ENCODE assay signal across 1 cellular context in the genomic region with DNA sequence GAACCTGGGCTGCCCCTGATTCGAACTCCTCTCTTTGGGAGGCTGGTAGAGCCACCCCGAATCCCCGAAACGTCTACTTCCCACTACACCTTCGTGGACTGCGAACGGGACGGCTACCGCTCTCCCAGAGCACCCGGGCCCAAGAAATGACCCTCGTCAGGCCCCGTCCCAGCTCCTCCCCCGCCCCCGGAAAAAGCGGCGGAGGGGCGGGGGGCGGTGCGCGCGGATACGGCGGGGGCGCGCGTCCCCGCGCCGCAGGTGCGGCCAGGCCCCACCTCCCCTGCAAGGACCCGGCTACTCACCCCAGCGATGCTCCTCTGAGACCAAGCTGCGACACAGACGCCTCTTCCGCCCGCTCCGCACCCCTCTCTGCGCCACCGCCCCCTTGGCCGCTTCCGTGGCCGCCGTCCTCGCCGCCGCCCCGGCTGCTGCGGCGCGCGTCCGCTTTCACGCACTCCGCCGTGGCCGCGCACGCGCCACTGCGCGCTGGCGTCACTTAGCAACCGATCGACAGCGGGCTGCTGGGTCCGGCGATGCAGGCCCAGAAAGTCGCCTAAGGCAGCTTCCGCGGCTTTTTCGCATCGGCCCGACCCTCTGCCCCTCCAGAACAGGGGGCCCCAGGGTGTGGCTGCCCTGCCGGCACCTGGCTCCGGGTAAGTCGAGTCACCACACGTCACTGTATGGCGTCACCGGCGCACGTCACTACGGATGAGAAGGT.
TF ChIP-seq lines count a peak whose summit lies in the region.

A gene (minus strand): TSS at position 432 of the 718 bp plus-strand sequence.

TF ChIP-seq in HepG2, 621 proteins besides CTCF, POLR2A, EP300 and RAD21 (continued from another document and continues in another):
- TF ChIP-seq ZNF776 (CRISPR knock-in tag; IDR thresholded peaks at IDR 0.05) (peak; percentile 59; the same call in 1 of the 2 replicates), SYNCRIP (IDR thresholded peaks at IDR 0.05; ENCODE audit: insufficient read depth, low read depth, low read length) (no peak), ZNF850 (CRISPR knock-in tag; conservative IDR thresholded peaks at IDR 0.05) (0 out of 2 replicates have a peak, but pooled peaks have one; percentile 63), ZBTB42 (CRISPR knock-in tag; IDR thresholded peaks at IDR 0.05) (no peak), MED13 (CRISPR knock-in tag; IDR thresholded peaks at IDR 0.05) (0 out of 2 replicates have a peak, but pooled peaks have one; percentile 28), ZNF615 (CRISPR knock-in tag; IDR thresholded peaks at IDR 0.05; ENCODE audit: borderline replicate concordance) (no peak), RXRA (CRISPR knock-in tag; IDR thresholded peaks at IDR 0.05) (no peak; the same call in 1 of the 2 replicates), YY1 (IDR thresholded peaks at IDR 0.05; ENCODE audit: insufficient read depth, insufficient replicate concordance, low read depth, low read length) (no peak), TOE1 (CRISPR knock-in tag; IDR thresholded peaks at IDR 0.05) (no peak), ZNF264 (CRISPR knock-in tag; IDR thresholded peaks at IDR 0.05) (no peak), TARDBP (CRISPR knock-in tag; IDR thresholded peaks at IDR 0.05) (peak; percentile 80), KAT8 (CRISPR knock-in tag; IDR thresholded peaks at IDR 0.05) (no peak), ZNF562 (CRISPR knock-in tag; IDR thresholded peaks at IDR 0.05; ENCODE audit: borderline replicate concordance) (no peak), SETDB1 (CRISPR knock-in tag; IDR thresholded peaks at IDR 0.05; ENCODE audit: borderline replicate concordance) (no peak), ZNF546 (CRISPR knock-in tag; conservative IDR thresholded peaks at IDR 0.05) (no peak; the same call in 1 of the 2 replicates), TCF12 (IDR thresholded peaks at IDR 0.05) (no peak), TCF12 (CRISPR knock-in tag; IDR thresholded peaks at IDR 0.05) (peak; percentile 51; the same call in 1 of the 2 replicates), TEAD3 (CRISPR knock-in tag; optimal IDR thresholded peaks at IDR 0.05; ENCODE audit: borderline replicate concordance) (no peak), ZNF34 (CRISPR knock-in tag; IDR thresholded peaks at IDR 0.05; ENCODE audit: borderline replicate concordance) (no peak; the same call in 1 of the 2 replicates), SALL2 (CRISPR knock-in tag; IDR thresholded peaks at IDR 0.05) (peak; percentile 83; the same call in 1 of the 2 replicates), ZNF619 (CRISPR knock-in tag; IDR thresholded peaks at IDR 0.05) (no peak), RFX5 (IDR thresholded peaks at IDR 0.05; ENCODE audit: low read depth, low read length) (peak; percentile 32), MAFF (IDR thresholded peaks at IDR 0.05; ENCODE audit: low read depth, low read length) (no peak), NFRKB (IDR thresholded peaks at IDR 0.05) (no peak), KDM4B (CRISPR knock-in tag; IDR thresholded peaks at IDR 0.05) (no peak), ARHGAP35 (CRISPR knock-in tag; IDR thresholded peaks at IDR 0.05; ENCODE audit: borderline replicate concordance) (no peak), ELF3 (CRISPR knock-in tag; IDR thresholded peaks at IDR 0.05) (0 out of 2 replicates have a peak, but pooled peaks have one; percentile 27), ZNF782 (CRISPR knock-in tag; IDR thresholded peaks at IDR 0.05; ENCODE audit: borderline replicate concordance) (no peak; the same call in none of the 2 replicates), ETV5 (CRISPR knock-in tag; IDR thresholded peaks at IDR 0.05; ENCODE audit: borderline replicate concordance) (peak; percentile 48), NCOA2 (CRISPR knock-in tag; IDR thresholded peaks at IDR 0.05) (no peak), ELF1 (CRISPR knock-in tag; IDR thresholded peaks at IDR 0.05) (peak; percentile 63), KLF11 (CRISPR knock-in tag; IDR thresholded peaks at IDR 0.05) (no peak), ZNF563 (CRISPR knock-in tag; IDR thresholded peaks at IDR 0.05) (peak; percentile 82), TAF1 (CRISPR knock-in tag; IDR thresholded peaks at IDR 0.05) (peak; percentile 44; the same call in 1 of the 2 replicates), ZNF883 (CRISPR knock-in tag; IDR thresholded peaks at IDR 0.05; ENCODE audit: not compliant biosample characterization) (peak; percentile 82), JUNB (CRISPR knock-in tag; IDR thresholded peaks at IDR 0.05; ENCODE audit: borderline replicate concordance) (no peak), SAFB2 (CRISPR knock-in tag; IDR thresholded peaks at IDR 0.05; ENCODE audit: borderline replicate concordance, low read depth) (no peak; the same call in 1 of the 2 replicates), MEF2D (CRISPR knock-in tag; IDR thresholded peaks at IDR 0.05) (0 out of 2 replicates have a peak, but pooled peaks have one; percentile 17), ZNF598 (CRISPR knock-in tag; IDR thresholded peaks at IDR 0.05; ENCODE audit: borderline replicate concordance) (0 out of 2 replicates have a peak, but pooled peaks have one; percentile 35), ZSCAN22 (CRISPR knock-in tag; IDR thresholded peaks at IDR 0.05) (no peak)
- TF ChIP-seq, protein P1, sequence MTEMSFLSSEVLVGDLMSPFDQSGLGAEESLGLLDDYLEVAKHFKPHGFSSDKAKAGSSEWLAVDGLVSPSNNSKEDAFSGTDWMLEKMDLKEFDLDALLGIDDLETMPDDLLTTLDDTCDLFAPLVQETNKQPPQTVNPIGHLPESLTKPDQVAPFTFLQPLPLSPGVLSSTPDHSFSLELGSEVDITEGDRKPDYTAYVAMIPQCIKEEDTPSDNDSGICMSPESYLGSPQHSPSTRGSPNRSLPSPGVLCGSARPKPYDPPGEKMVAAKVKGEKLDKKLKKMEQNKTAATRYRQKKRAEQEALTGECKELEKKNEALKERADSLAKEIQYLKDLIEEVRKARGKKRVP (CRISPR knock-in tag; IDR thresholded peaks at IDR 0.05), result no peak; a peak in 1 of 4 replicates
- TF ChIP-seq, protein P2, sequence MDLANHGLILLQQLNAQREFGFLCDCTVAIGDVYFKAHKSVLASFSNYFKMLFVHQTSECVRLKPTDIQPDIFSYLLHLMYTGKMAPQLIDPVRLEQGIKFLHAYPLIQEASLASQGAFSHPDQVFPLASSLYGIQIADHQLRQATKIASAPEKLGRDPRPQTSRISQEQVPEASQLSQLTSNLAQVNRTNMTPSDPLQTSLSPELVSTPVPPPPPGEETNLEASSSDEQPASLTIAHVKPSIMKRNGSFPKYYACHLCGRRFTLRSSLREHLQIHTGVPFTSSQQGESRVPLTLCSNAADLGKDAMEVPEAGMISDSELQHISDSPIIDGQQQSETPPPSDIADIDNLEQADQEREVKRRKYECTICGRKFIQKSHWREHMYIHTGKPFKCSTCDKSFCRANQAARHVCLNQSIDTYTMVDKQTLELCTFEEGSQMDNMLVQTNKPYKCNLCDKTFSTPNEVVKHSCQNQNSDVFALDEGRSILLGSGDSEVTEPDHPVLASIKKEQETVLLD (CRISPR knock-in tag; IDR thresholded peaks at IDR 0.05; ENCODE audit: low read depth), result no peak
- TF ChIP-seq, protein P3, sequence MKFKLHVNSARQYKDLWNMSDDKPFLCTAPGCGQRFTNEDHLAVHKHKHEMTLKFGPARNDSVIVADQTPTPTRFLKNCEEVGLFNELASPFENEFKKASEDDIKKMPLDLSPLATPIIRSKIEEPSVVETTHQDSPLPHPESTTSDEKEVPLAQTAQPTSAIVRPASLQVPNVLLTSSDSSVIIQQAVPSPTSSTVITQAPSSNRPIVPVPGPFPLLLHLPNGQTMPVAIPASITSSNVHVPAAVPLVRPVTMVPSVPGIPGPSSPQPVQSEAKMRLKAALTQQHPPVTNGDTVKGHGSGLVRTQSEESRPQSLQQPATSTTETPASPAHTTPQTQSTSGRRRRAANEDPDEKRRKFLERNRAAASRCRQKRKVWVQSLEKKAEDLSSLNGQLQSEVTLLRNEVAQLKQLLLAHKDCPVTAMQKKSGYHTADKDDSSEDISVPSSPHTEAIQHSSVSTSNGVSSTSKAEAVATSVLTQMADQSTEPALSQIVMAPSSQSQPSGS (CRISPR knock-in tag; IDR thresholded peaks at IDR 0.05), result peak; percentile 11; the same call in 1 of the 2 replicates
- TF ChIP-seq, protein P4, sequence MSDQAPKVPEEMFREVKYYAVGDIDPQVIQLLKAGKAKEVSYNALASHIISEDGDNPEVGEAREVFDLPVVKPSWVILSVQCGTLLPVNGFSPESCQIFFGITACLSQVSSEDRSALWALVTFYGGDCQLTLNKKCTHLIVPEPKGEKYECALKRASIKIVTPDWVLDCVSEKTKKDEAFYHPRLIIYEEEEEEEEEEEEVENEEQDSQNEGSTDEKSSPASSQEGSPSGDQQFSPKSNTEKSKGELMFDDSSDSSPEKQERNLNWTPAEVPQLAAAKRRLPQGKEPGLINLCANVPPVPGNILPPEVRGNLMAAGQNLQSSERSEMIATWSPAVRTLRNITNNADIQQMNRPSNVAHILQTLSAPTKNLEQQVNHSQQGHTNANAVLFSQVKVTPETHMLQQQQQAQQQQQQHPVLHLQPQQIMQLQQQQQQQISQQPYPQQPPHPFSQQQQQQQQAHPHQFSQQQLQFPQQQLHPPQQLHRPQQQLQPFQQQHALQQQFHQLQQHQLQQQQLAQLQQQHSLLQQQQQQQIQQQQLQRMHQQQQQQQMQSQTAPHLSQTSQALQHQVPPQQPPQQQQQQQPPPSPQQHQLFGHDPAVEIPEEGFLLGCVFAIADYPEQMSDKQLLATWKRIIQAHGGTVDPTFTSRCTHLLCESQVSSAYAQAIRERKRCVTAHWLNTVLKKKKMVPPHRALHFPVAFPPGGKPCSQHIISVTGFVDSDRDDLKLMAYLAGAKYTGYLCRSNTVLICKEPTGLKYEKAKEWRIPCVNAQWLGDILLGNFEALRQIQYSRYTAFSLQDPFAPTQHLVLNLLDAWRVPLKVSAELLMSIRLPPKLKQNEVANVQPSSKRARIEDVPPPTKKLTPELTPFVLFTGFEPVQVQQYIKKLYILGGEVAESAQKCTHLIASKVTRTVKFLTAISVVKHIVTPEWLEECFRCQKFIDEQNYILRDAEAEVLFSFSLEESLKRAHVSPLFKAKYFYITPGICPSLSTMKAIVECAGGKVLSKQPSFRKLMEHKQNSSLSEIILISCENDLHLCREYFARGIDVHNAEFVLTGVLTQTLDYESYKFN (CRISPR knock-in tag; conservative IDR thresholded peaks at IDR 0.05), result 0 out of 2 replicates have a peak, but pooled peaks have one; percentile 36
- TF ChIP-seq, protein P5, sequence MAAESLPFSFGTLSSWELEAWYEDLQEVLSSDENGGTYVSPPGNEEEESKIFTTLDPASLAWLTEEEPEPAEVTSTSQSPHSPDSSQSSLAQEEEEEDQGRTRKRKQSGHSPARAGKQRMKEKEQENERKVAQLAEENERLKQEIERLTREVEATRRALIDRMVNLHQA (CRISPR knock-in tag; IDR thresholded peaks at IDR 0.05), result no peak
- TF ChIP-seq, protein P6, sequence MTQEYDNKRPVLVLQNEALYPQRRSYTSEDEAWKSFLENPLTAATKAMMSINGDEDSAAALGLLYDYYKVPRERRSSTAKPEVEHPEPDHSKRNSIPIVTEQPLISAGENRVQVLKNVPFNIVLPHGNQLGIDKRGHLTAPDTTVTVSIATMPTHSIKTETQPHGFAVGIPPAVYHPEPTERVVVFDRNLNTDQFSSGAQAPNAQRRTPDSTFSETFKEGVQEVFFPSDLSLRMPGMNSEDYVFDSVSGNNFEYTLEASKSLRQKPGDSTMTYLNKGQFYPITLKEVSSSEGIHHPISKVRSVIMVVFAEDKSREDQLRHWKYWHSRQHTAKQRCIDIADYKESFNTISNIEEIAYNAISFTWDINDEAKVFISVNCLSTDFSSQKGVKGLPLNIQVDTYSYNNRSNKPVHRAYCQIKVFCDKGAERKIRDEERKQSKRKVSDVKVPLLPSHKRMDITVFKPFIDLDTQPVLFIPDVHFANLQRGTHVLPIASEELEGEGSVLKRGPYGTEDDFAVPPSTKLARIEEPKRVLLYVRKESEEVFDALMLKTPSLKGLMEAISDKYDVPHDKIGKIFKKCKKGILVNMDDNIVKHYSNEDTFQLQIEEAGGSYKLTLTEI (CRISPR knock-in tag; conservative IDR thresholded peaks at IDR 0.05), result no peak
- TF ChIP-seq, protein P7, sequence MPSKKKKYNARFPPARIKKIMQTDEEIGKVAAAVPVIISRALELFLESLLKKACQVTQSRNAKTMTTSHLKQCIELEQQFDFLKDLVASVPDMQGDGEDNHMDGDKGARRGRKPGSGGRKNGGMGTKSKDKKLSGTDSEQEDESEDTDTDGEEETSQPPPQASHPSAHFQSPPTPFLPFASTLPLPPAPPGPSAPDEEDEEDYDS (CRISPR knock-in tag; IDR thresholded peaks at IDR 0.05), result no peak
- TF ChIP-seq, protein P8, sequence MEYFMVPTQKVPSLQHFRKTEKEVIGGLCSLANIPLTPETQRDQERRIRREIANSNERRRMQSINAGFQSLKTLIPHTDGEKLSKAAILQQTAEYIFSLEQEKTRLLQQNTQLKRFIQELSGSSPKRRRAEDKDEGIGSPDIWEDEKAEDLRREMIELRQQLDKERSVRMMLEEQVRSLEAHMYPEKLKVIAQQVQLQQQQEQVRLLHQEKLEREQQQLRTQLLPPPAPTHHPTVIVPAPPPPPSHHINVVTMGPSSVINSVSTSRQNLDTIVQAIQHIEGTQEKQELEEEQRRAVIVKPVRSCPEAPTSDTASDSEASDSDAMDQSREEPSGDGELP (IDR thresholded peaks at IDR 0.05; ENCODE audit: borderline replicate concordance, low read depth), result 0 out of 2 replicates have a peak, but pooled peaks have one; percentile 17
- TF ChIP-seq, protein P9, sequence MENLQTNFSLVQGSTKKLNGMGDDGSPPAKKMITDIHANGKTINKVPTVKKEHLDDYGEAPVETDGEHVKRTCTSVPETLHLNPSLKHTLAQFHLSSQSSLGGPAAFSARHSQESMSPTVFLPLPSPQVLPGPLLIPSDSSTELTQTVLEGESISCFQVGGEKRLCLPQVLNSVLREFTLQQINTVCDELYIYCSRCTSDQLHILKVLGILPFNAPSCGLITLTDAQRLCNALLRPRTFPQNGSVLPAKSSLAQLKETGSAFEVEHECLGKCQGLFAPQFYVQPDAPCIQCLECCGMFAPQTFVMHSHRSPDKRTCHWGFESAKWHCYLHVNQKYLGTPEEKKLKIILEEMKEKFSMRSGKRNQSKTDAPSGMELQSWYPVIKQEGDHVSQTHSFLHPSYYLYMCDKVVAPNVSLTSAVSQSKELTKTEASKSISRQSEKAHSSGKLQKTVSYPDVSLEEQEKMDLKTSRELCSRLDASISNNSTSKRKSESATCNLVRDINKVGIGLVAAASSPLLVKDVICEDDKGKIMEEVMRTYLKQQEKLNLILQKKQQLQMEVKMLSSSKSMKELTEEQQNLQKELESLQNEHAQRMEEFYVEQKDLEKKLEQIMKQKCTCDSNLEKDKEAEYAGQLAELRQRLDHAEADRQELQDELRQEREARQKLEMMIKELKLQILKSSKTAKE (CRISPR knock-in tag; IDR thresholded peaks at IDR 0.05; ENCODE audit: borderline replicate concordance), result no peak
- TF ChIP-seq, protein P10, sequence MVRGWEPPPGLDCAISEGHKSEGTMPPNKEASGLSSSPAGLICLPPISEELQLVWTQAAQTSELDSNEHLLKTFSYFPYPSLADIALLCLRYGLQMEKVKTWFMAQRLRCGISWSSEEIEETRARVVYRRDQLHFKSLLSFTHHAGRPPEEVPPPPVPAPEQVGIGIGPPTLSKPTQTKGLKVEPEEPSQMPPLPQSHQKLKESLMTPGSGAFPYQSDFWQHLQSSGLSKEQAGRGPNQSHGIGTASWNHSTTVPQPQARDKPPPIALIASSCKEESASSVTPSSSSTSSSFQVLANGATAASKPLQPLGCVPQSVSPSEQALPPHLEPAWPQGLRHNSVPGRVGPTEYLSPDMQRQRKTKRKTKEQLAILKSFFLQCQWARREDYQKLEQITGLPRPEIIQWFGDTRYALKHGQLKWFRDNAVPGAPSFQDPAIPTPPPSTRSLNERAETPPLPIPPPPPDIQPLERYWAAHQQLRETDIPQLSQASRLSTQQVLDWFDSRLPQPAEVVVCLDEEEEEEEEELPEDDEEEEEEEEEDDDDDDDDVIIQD (CRISPR knock-in tag; IDR thresholded peaks at IDR 0.05; ENCODE audit: low read depth), result no peak
